8 cellular contexts compared by ENCODE assay signal in genomic region chr10:72692057-72692891, GRCh38. TPM values are rescaled to one million over a fixed set of nuclear protein-coding genes. Genes with fewer than 3 reads are reported as not detected.
DNase-seq lines count a peak whose midpoint lies in the region; ATAC-seq and TF ChIP-seq lines count a peak whose summit lies in the region.

MCU (plus strand) TSS chr10:72692143; CDS start chr10:72692152, 9 bp downstream.

- peak within 1 kb of the TSS; percentile 76 to 94 (median 86) for H3K4me3 ChIP-seq in liver (ENCODE audit: low read depth in 1 of 3, low read length in 3 of 3)

- no peaks in the 10 kb centered on the region for H3K36me3 ChIP-seq in liver (ENCODE audit: control insufficient read depth in 4 of 4, insufficient read depth in 3 of 4, low read depth in 1 of 4, low read length in 3 of 4)

- H3K27ac ChIP-seq in liver (ENCODE audit: low read depth in 1 of 2, low read length in 2 of 2) = peak within 1 kb of the TSS; percentile 63 to 75

- peak within 1 kb of the TSS; percentile 36 to 61 for H3K9ac ChIP-seq in liver (ENCODE audit: low read depth in 1 of 2, low read length in 2 of 2)

- H3K4me1 ChIP-seq in liver (ENCODE audit: control insufficient read depth in 4 of 4, insufficient read depth in 4 of 4, low read length in 3 of 4) = peaks cover 0 to 18% (median 15%) of the 10 kb centered on the region in 4 donors

- under 1% methylated on average over 85 of the region's 85 CpGs for WGBS in liver

- DNase-seq in NCI-H524 (lab: John Stamatoyannopoulos, UW) (peak; percentile 69 to 83), NCI-H524 treated with DMSO at 0.1 percent for 48 hours (lab: John Stamatoyannopoulos, UW) (no peak), NCI-H2196 treated with DMSO at 0.1 percent for 48 hours (lab: John Stamatoyannopoulos, UW; ENCODE audit: unreplicated experiment) (peak; percentile 74), dermis blood vessel endothelial cell (peak; percentile 97)
- peak; percentile 83 to 92 for DNase-seq in activated CD4-positive, alpha-beta T cell treated with anti-CD3 and anti-CD28 coated beads, Interleukin-2, amount 50 U/mL, for 24 hours (ENCODE audit: low read depth in 1 of 2, low spot score in 1 of 2)
- DNase-seq in stimulated activated CD4-positive, alpha-beta T cell treated with anti-CD3 and anti-CD28 coated beads, Interleukin-2, amount 100 ng/mL, for 48 hours = peak; percentile 89 to 91

- TF ChIP-seq CTCF in liver (IDR thresholded peaks at IDR 0.05; ENCODE audit: low read depth, low read length, missing input control) = no peak

- H3K9me3 ChIP-seq in liver (ENCODE audit: control insufficient read depth in 4 of 4, low read length in 3 of 4) = no peaks in the 10 kb centered on the region

- ATAC-seq in HG02970 (IDR thresholded peaks at IDR 0.05; ENCODE audit: low FRiP score, unreplicated experiment) = peak; percentile 84

- no peaks in the 10 kb centered on the region for H3K27me3 ChIP-seq in liver (ENCODE audit: control insufficient read depth in 4 of 4, insufficient read depth in 4 of 4, low read length in 3 of 4)

- TF ChIP-seq RAD21 in liver (IDR thresholded peaks at IDR 0.05) = peak in 1 of 2 donors; percentile 21

TF ChIP-seq in liver, 16 proteins besides CTCF, POLR2A, EP300 and RAD21:
- TF ChIP-seq JUND (IDR thresholded peaks at IDR 0.05) (no peak), TAF1 (conservative IDR thresholded peaks at IDR 0.05) (peak; percentile 98), REST (IDR thresholded peaks at IDR 0.05) (peak; percentile 87)

RNA-seq across cellular contexts. Expression of gene MCU, which starts in this region (rescaled TPM):
- 44.0 and 49.7 TPM in 2 replicates for total RNA-seq in dermis blood vessel endothelial cell
- 10 to 100 TPM; 10.5 to 13.0 TPM for total RNA-seq in liver
- 1 to 10 TPM; 6.4 to 7.0 TPM for polyA plus RNA-seq in liver
